In genomic region chr10:73590881-73591577, GRCh38 we compare ENCODE assay signal across 8 cellular contexts. TPM values are rescaled to one million over a fixed set of nuclear protein-coding genes. Genes with fewer than 3 reads are reported as not detected.
DNase-seq lines count a peak whose midpoint lies in the region; ATAC-seq and TF ChIP-seq lines count a peak whose summit lies in the region.

TSS of gene USP54 (minus strand) at chr10:73591342. CDS start at chr10:73575658, 15,684 bp downstream.

- H3K36me3 ChIP-seq in neuron (ENCODE audit: insufficient read depth, low read length), result no peaks in the 10 kb centered on the region

- peak within 1 kb of the TSS; percentile 29 for H3K4me3 ChIP-seq in neuron (ENCODE audit: low read length)

- no peaks in the 10 kb centered on the region for H3K9me3 Mint-ChIP-seq in activated T-helper 17 cell treated with anti-CD3 and anti-CD28 coated beads, Interleukin-2, amount 50 U/mL, for 72 hours

- peak; percentile 66 for ATAC-seq in activated T-helper 17 cell treated with anti-CD3 and anti-CD28 coated beads, Interleukin-2, amount 50 U/mL, for 72 hours (replicated peaks)
- ATAC-seq in GM18511 (IDR thresholded peaks at IDR 0.05; ENCODE audit: unreplicated experiment) (no peak), GM19463 (IDR thresholded peaks at IDR 0.05; ENCODE audit: unreplicated experiment) (no peak)

- H2AFZ ChIP-seq in neuron (ENCODE audit: low read depth, low read length), result peak within 1 kb of the TSS; percentile 23

- H3K36me3 Mint-ChIP-seq in activated T-helper 17 cell treated with anti-CD3 and anti-CD28 coated beads, Interleukin-2, amount 50 U/mL, for 72 hours (ENCODE audit: low read depth), result no peaks in the 10 kb centered on the region

- peak within 1 kb of the TSS; percentile 72 for H3K4me3 Mint-ChIP-seq in activated T-helper 17 cell treated with anti-CD3 and anti-CD28 coated beads, Interleukin-2, amount 50 U/mL, for 72 hours

- no peaks in the 10 kb centered on the region for H3K27me3 Mint-ChIP-seq in activated T-helper 17 cell treated with anti-CD3 and anti-CD28 coated beads, Interleukin-2, amount 50 U/mL, for 72 hours

- H3K9me3 ChIP-seq in neuron (ENCODE audit: low read length), result no peaks in the 10 kb centered on the region

- H3K27ac Mint-ChIP-seq in activated T-helper 17 cell treated with anti-CD3 and anti-CD28 coated beads, Interleukin-2, amount 50 U/mL, for 72 hours, result peak within 1 kb of the TSS; percentile 84

- peaks cover 13% of the 10 kb centered on the region for H3K4me1 Mint-ChIP-seq in activated T-helper 17 cell treated with anti-CD3 and anti-CD28 coated beads, Interleukin-2, amount 50 U/mL, for 72 hours

- POLR2A ChIA-PET in HEK293T (lab: Yijun Ruan, JAX), result interaction anchor here (1.0 to 1.7 kb wide), 4 partner anchors 13 to 35 kb away, joined by 3 to 6 read pairs (median 4); no protein-coding TSS in a partner anchor

- H3K4me1 ChIP-seq in neuron (ENCODE audit: insufficient read depth, low read length), result peaks cover 22% of the 10 kb centered on the region

- DNase-seq in Ammon's horn (ENCODE audit: low spot score) (peak; percentile 88), HEK293T (ENCODE audit: extremely low spot score) (peak; percentile 25), glomerular endothelial cell (ENCODE audit: extremely low read depth, low read depth, low spot score) (no peak), DMS79 (lab: John Stamatoyannopoulos, UW) (no peak)

- no peaks in the 10 kb centered on the region for H3K27me3 ChIP-seq in neuron (ENCODE audit: insufficient read depth, low read length)

- CTCF ChIA-PET in HEK293T (lab: Yijun Ruan, JAX), result interaction anchor here (0.6 kb wide), 1 partner anchor 188 kb away, joined by 4 read pairs; no protein-coding TSS in a partner anchor

TF ChIP-seq in HEK293T, 16 proteins besides CTCF, POLR2A, EP300 and RAD21:
- TF ChIP-seq CTBP1 (IDR thresholded peaks at IDR 0.05; ENCODE audit: borderline replicate concordance), result no peak

RNA-seq across cellular contexts. Expression of gene USP54, which starts in this region (rescaled TPM):
- 1 to 10 TPM; 6.3 to 6.4 TPM for total RNA-seq in activated T-helper 17 cell treated with anti-CD3 and anti-CD28 coated beads, Interleukin-2, amount 50 U/mL, for 72 hours
- 9.7 and 16.4 TPM in 2 replicates for total RNA-seq in glomerular endothelial cell

Comparison
In these comparisons a context has a peak if more than half of its experiments do, and no peak if none do; other contexts are left out.
1. DNase-seq: peak in Ammon's horn (single experiment) and HEK293T (single experiment); none in glomerular endothelial cell (single experiment) and DMS79 (single experiment).